In the genomic region with DNA sequence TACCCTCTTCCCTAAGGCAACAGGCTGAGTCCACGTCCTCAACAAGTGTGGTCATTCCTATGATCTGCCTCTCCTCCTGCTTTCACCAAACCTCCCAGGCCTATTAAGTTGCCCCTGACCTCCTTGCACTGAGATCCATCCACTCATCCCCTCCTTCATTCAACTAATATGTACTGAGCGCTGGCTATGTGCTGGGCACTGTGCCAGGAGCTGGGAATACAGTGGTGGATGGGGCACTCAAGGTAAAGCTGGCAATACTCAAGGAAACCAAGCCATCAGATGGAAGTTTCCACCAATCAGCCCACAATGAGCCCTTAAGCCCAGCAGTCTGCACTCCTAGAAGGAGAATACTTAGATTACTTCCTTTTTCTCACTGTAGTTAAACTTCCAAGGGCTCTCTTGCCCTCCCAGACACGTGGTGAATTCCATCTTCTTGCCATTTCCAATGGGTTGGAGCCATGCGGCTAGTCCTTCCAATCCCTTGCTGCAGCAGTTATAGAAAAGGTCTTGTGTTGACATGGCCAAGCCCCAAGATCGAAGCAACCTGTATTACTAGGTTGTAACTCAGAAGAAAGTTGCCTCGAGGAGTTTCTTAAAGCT, we compare ENCODE assay signal across 1 cellular context.
A peak's percentile ranks its signal among the peaks of the same experiment; 100 is the strongest.
TF ChIP-seq lines count a peak whose summit lies in the region.

No MANE protein-coding gene starts in this region.

TF ChIP-seq in HEK293, 187 proteins besides CTCF, POLR2A, EP300 and RAD21 (continued from another document):
- TF ChIP-seq, protein P1, sequence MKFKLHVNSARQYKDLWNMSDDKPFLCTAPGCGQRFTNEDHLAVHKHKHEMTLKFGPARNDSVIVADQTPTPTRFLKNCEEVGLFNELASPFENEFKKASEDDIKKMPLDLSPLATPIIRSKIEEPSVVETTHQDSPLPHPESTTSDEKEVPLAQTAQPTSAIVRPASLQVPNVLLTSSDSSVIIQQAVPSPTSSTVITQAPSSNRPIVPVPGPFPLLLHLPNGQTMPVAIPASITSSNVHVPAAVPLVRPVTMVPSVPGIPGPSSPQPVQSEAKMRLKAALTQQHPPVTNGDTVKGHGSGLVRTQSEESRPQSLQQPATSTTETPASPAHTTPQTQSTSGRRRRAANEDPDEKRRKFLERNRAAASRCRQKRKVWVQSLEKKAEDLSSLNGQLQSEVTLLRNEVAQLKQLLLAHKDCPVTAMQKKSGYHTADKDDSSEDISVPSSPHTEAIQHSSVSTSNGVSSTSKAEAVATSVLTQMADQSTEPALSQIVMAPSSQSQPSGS (tag by site-specific recombination; IDR thresholded peaks at IDR 0.05; ENCODE audit: low read depth): no peak
- TF ChIP-seq, protein P2, sequence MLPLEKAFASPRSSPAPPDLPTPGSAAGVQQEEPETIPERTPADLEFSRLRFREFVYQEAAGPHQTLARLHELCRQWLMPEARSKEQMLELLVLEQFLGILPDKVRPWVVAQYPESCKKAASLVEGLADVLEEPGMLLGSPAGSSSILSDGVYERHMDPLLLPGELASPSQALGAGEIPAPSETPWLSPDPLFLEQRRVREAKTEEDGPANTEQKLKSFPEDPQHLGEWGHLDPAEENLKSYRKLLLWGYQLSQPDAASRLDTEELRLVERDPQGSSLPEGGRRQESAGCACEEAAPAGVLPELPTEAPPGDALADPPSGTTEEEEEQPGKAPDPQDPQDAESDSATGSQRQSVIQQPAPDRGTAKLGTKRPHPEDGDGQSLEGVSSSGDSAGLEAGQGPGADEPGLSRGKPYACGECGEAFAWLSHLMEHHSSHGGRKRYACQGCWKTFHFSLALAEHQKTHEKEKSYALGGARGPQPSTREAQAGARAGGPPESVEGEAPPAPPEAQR (tag by site-specific recombination; IDR thresholded peaks at IDR 0.05): no peak
- 0 out of 2 replicates have a peak, but pooled peaks have one; percentile 29 for TF ChIP-seq SCRT1 (tag by site-specific recombination; IDR thresholded peaks at IDR 0.05; ENCODE audit: borderline replicate concordance)
- TF ChIP-seq ZBTB8A (tag by site-specific recombination; IDR thresholded peaks at IDR 0.05): no peak
- no peak for TF ChIP-seq ZNF274 (IDR thresholded peaks at IDR 0.05; ENCODE audit: low read length)
- no peak for TF ChIP-seq ZNF274 (tag by site-specific recombination; IDR thresholded peaks at IDR 0.05; ENCODE audit: borderline replicate concordance)
- no peak for TF ChIP-seq WT1 (tag by site-specific recombination; IDR thresholded peaks at IDR 0.05)
- no peak for TF ChIP-seq ZNF37A (tag by site-specific recombination; IDR thresholded peaks at IDR 0.05)
- no peak for TF ChIP-seq ZNF391 (tag by site-specific recombination; IDR thresholded peaks at IDR 0.05; ENCODE audit: borderline replicate concordance, low read depth)
- no peak for TF ChIP-seq ZNF692 (tag by site-specific recombination; IDR thresholded peaks at IDR 0.05)
